In genomic region chr7:116361767-116362166, GRCh38 we compare ENCODE assay signal across 16 cellular contexts.
A peak's percentile ranks its signal among the peaks of the same experiment; 100 is the strongest.
DNase-seq lines count a peak whose midpoint lies in the region; ATAC-seq and TF ChIP-seq lines count a peak whose summit lies in the region.
"Had no signal": no experiment of that assay in that cellular context is flagged by ENCODE, and none has a peak within 500 bp of the region (broad histone marks: within the 10 kb centered on the region; RNA-seq: fewer than 3 reads in every experiment).

No MANE protein-coding gene starts in this region.

- intact Hi-C loops in left ventricle myocardium superior (cut with micrococcal nuclease) (no loop called here), Right ventricle myocardium inferior (cut with DNase I) (no loop called here)

- DNase-seq in left ventricle myocardium superior (no peak), Right ventricle myocardium inferior (ENCODE audit: missing footprints) (no peak), fibroblast of pulmonary artery (ENCODE audit: low read depth) (peak; percentile 14), osteocyte (ENCODE audit: extremely low spot score, unreplicated experiment) (no peak), OCI-M1 (lab: John Stamatoyannopoulos, UW) (no peak), left lobe of liver (ENCODE audit: low spot score) (no peak), NOMO-1 (lab: John Stamatoyannopoulos, UW; ENCODE audit: unreplicated experiment in 2 of 2) (no peak)
- DNase-seq: 8988T; CD4-positive, alpha-beta memory T cell; DMS79 treated with DMSO at 0.1 percent for 48 hours; GF-D8; HFFc6 had no signal

- ATAC-seq in left ventricle myocardium superior (peak; percentile 14), Right ventricle myocardium inferior (no peak), left lobe of liver (no peak)
- ATAC-seq: GM23338, HCT116 had no signal

- peak overlapping the region; percentile 65 for H3K27ac Mint-ChIP-seq in osteocyte (ENCODE audit: unreplicated experiment)
- H3K27ac Mint-ChIP-seq: CD14-positive monocyte; CD4-positive, alpha-beta memory T cell; GM23338; HFFc6 had no signal

- H3K9me3 Mint-ChIP-seq in osteocyte (ENCODE audit: unreplicated experiment) = no peaks in the 10 kb centered on the region
- H3K9me3 Mint-ChIP-seq: GM23338, HFFc6 had no signal

- no peaks in the 10 kb centered on the region for H3K36me3 Mint-ChIP-seq in osteocyte (ENCODE audit: unreplicated experiment)
- H3K36me3 Mint-ChIP-seq: CD14-positive monocyte; CD4-positive, alpha-beta memory T cell had no signal

- H3K27me3 Mint-ChIP-seq in osteocyte (ENCODE audit: unreplicated experiment) = no peaks in the 10 kb centered on the region

- no peak overlapping the region for H3K4me3 ChIP-seq in fibroblast of pulmonary artery (replicated peaks; ENCODE audit: low read depth, low read length)
- H3K4me3 ChIP-seq: BLaER1, GM23338 had no signal

- H3K4me3 Mint-ChIP-seq in osteocyte (ENCODE audit: unreplicated experiment) = no peak overlapping the region
- H3K4me3 Mint-ChIP-seq: CD14-positive monocyte; CD4-positive, alpha-beta memory T cell; GM23338; HFFc6 had no signal

- TF ChIP-seq CTCF in fibroblast of pulmonary artery (IDR thresholded peaks at IDR 0.05; ENCODE audit: low read length, missing control alignments) = no peak
- TF ChIP-seq CTCF in osteocyte (IDR thresholded peaks at IDR 0.05) = no peak

- peaks cover 45% of the 10 kb centered on the region for H3K4me1 Mint-ChIP-seq in osteocyte (ENCODE audit: unreplicated experiment)
- H3K4me1 Mint-ChIP-seq: CD14-positive monocyte; CD4-positive, alpha-beta memory T cell; GM23338 had no signal
